Comparison of ENCODE assay signal across 10 cellular contexts in the genomic region with DNA sequence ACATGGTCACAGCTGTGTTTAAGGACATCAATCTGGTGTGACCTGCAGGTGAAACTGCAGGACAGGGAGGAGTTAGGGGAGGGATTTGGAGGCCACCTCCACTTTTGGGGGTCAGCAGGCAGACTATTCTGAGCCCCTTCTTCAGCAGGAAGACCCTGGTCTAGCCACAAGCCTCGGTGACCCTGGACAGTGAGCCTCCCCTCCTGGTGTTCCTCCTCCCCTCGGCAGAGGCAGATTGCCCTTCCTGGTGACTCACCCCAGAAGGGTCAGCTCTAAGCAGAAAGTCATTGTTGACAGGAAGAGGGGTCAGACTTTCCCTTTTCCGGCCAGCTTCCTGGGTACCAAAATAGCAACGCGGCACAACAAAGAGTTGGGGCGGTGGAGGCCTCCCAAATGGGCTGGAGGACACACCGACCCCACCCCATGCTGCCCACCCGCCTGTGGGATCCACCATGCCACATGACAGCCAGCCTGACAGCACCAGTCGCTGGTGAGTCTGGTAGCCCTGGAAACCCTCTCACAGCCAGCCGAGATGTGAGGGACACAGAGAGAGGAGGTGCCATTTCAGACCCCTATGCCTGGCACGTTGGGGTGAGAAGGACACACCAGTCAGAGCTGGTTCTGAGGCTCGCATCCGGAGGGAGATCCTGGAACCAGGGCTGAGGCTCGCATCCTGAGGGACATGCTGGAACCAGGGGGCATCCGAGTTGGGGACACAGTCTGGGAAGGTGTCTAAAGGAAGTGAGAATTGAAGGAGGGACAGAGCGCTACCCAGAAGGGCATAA. TPM values are rescaled to one million over a fixed set of nuclear protein-coding genes. Genes with fewer than 3 reads are reported as not detected.
DNase-seq lines count a peak whose midpoint lies in the region; ATAC-seq and TF ChIP-seq lines count a peak whose summit lies in the region.
"Had no signal": no experiment of that assay in that cellular context is flagged by ENCODE, and none has a peak within 500 bp of the region (broad histone marks: within the 10 kb centered on the region; RNA-seq: fewer than 3 reads in every experiment).

No MANE protein-coding gene starts in this region.

- no peak overlapping the region for H3K4me3 ChIP-seq in adrenal gland

- peaks cover 9 to 13% of the 10 kb centered on the region in 2 donors for H3K4me1 ChIP-seq in adrenal gland (replicated peaks in 1 of 2)

- no peaks in the 10 kb centered on the region for H3K36me3 ChIP-seq in adrenal gland (replicated peaks in 1 of 2)

- peak; percentile 72 for ATAC-seq in left lobe of liver
- no peak for ATAC-seq in GM21737 (IDR thresholded peaks at IDR 0.05; ENCODE audit: unreplicated experiment)
- no peak for ATAC-seq in HG02588 (IDR thresholded peaks at IDR 0.05; ENCODE audit: unreplicated experiment)

- DNase-seq in stimulated activated CD4-positive, alpha-beta T cell treated with anti-CD3 and anti-CD28 coated beads, Interleukin-15, amount 100 ng/mL, for 24 hours: peak; percentile 17
- DNase-seq in stimulated activated CD4-positive, alpha-beta T cell treated with anti-CD3 and anti-CD28 coated beads, Interleukin-12 subunit alpha, Interleukin-12 subunit beta, amount 100 ng/mL, for 4 hours: no peak
- DNase-seq in adrenal gland: peak in 6 of 7 donors; percentile 66 to 79 (median 76)
- DNase-seq in left lobe of liver (ENCODE audit: low spot score): peak; percentile 58
- no peak for DNase-seq in HPDE6-E6E7 (ENCODE audit: extremely low spot score)
- DNase-seq in superior temporal gyrus (ENCODE audit: extremely low spot score): no peak
- DNase-seq: CD4-positive, alpha-beta memory T cell; NCI-H1436 treated with DMSO at 0.1 percent for 48 hours had no signal

- no peak for TF ChIP-seq CTCF in adrenal gland (IDR thresholded peaks at IDR 0.05)

- H3K27ac ChIP-seq in adrenal gland: peak overlapping the region in 3 of 5 donors; percentile 32 to 70 (median 57)

- intact Hi-C loops in adrenal gland (cut with DNase I): no loop called here

- H3K27me3 ChIP-seq in adrenal gland: no peaks in the 10 kb centered on the region

- 34 to 42% (median 38%) methylated on average over 12 to 16 of the region's 16 CpGs for WGBS in adrenal gland, 4 donors

- TF ChIP-seq POLR2A in adrenal gland (IDR thresholded peaks at IDR 0.05): no peak

- no peaks in the 10 kb centered on the region for H3K9me3 ChIP-seq in adrenal gland (replicated peaks in 1 of 3)

RNA-seq across cellular contexts. Expression of a gene that starts 14.7 kb away (rescaled TPM):
- total RNA-seq in adrenal gland (100 to 1,000 TPM in 6 of 8 donors, 10 to 100 TPM in 2; 34.9 to 295 (median 116) TPM), left lobe of liver (12.5 TPM)
- 10 to 100 TPM; 23.3 to 26.5 (median 24.5) TPM for polyA plus RNA-seq in adrenal gland

Comparison
In these comparisons a context has a peak if more than half of its experiments do, and no peak if none do; other contexts are left out.
1. DNase-seq: peak in stimulated activated CD4-positive, alpha-beta T cell treated with anti-CD3 and anti-CD28 coated beads, Interleukin-15, amount 100 ng/mL, for 24 hours (single experiment), adrenal gland (6 of 7) and left lobe of liver (single experiment); none in stimulated activated CD4-positive, alpha-beta T cell treated with anti-CD3 and anti-CD28 coated beads, Interleukin-12 subunit alpha, Interleukin-12 subunit beta, amount 100 ng/mL, for 4 hours (single experiment), HPDE6-E6E7 (single experiment) and superior temporal gyrus (single experiment).